In genomic region chr4:186904104-186904503, GRCh38 we compare ENCODE assay signal across 10 cellular contexts.
A peak's percentile ranks its signal among the peaks of the same experiment; 100 is the strongest.
DNase-seq lines count a peak whose midpoint lies in the region; ATAC-seq and TF ChIP-seq lines count a peak whose summit lies in the region.
"Had no signal": no experiment of that assay in that cellular context is flagged by ENCODE, and none has a peak within 500 bp of the region (broad histone marks: within the 10 kb centered on the region; RNA-seq: fewer than 3 reads in every experiment).

No MANE protein-coding gene starts in this region.

- intact Hi-C loops in colonic mucosa (cut with DNase I) (no loop called here), right lobe of liver (cut with DNase I) (no loop called here), lower leg skin (cut with DNase I; ENCODE audit: low total_unique reads) (no loop called here)

- H3K27ac ChIP-seq in colonic mucosa (peak overlapping the region; percentile 13), right lobe of liver (peak overlapping the region; percentile 30 to 75 (median 57))

- H3K4me1 ChIP-seq in colonic mucosa (peaks cover 6% of the 10 kb centered on the region), right lobe of liver (peaks cover 0 to 42% (median 11%) of the 10 kb centered on the region in 4 donors)

- H3K4me3 ChIP-seq in colonic mucosa = no peak overlapping the region
- H3K4me3 ChIP-seq in right lobe of liver = no peak overlapping the region
- no peak overlapping the region for H3K4me3 ChIP-seq in lower leg skin (ENCODE audit: low read depth, poor library complexity, severe bottlenecking)

- no peaks in the 10 kb centered on the region for H3K9me3 ChIP-seq in colonic mucosa
- H3K9me3 ChIP-seq in right lobe of liver = no peaks in the 10 kb centered on the region

- TF ChIP-seq POLR2A in right lobe of liver (IDR thresholded peaks at IDR 0.05) (no peak), lower leg skin (IDR thresholded peaks at IDR 0.05) (no peak)

- no peaks in the 10 kb centered on the region for H3K36me3 ChIP-seq in colonic mucosa
- no peaks in the 10 kb centered on the region for H3K36me3 ChIP-seq in right lobe of liver

- DNase-seq in COLO829 (ENCODE audit: low spot score) (peak; percentile 67), NCI-H226 (peak; percentile 33), colonic mucosa (no peak), right lobe of liver (no peak), lower leg skin (ENCODE audit: low spot score in 2 of 2) (no peak), OCI-M2 (lab: John Stamatoyannopoulos, UW; ENCODE audit: unreplicated experiment) (no peak)
- DNase-seq: Karpas-422, NCI-H774 had no signal

- ATAC-seq in right lobe of liver = peak; percentile 47 to 82 (median 66)
- no peak for ATAC-seq in GM21360 (IDR thresholded peaks at IDR 0.05; ENCODE audit: unreplicated experiment)
- ATAC-seq in HG03442 (IDR thresholded peaks at IDR 0.05; ENCODE audit: unreplicated experiment) = no peak

- WGBS in right lobe of liver (ENCODE audit: insufficient coverage, low coverage, low lambda C conversion rate, missing lambda C conversion rate) = 21% methylated on average over 2 of the region's 2 CpGs
- WGBS in lower leg skin, 2 donors = 26 to 32% methylated on average over 2 of the region's 2 CpGs

- H3K27me3 ChIP-seq in colonic mucosa (no peaks in the 10 kb centered on the region), right lobe of liver (no peaks in the 10 kb centered on the region)

- no peak overlapping the region for H3K9ac ChIP-seq in colonic mucosa (ENCODE audit: low read depth in 2 of 2, low read length in 2 of 2)

- TF ChIP-seq CTCF in colonic mucosa (IDR thresholded peaks at IDR 0.05) (no peak), right lobe of liver (IDR thresholded peaks at IDR 0.05) (no peak), lower leg skin (IDR thresholded peaks at IDR 0.05) (no peak)

Comparison
In these comparisons a context has a peak if more than half of its experiments do, and no peak if none do; other contexts are left out.
1. DNase-seq: peak in COLO829 (single experiment) and NCI-H226 (single experiment); none in colonic mucosa (single experiment), right lobe of liver (0 of 3), lower leg skin (0 of 2) and OCI-M2 (single experiment).
2. ATAC-seq: peak in right lobe of liver (4 of 4); none in GM21360 (single experiment) and HG03442 (single experiment).